In the genomic region with DNA sequence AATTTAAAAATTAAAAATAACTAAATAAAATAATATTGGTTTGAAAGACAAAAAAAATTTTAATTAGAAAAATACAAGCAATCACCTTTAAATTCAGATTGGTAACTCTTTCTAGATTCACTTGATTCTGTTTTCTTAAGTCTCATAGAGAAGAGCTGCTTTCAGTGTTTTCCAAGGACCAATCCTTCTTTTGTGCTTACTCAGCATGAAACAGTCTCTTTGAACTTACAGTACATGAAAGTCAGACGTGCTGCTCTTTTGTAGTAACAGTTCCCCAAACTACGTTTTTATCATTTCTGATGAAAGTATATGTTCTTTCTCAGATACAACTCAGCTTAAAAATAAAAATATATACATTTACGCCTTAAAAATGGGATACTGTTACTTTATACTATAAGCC, we compare ENCODE assay signal across 18 cellular contexts.
"Had no signal": no experiment of that assay in that cellular context is flagged by ENCODE, and none has a peak within 500 bp of the region (broad histone marks: within the 10 kb centered on the region; RNA-seq: fewer than 3 reads in every experiment).

No MANE protein-coding gene starts in this region.

- H3K36me3 ChIP-seq: gastrocnemius medialis, left ventricle myocardium inferior, lower lobe of right lung, pancreas, stomach, thyroid gland, vagina had no signal

- H3K4me3 ChIP-seq: dorsolateral prefrontal cortex, gastrocnemius medialis, left ventricle myocardium inferior, lower lobe of right lung, pancreas, stomach, thyroid gland, vagina had no signal

- H3K36me3 Mint-ChIP-seq: naive thymus-derived CD8-positive, alpha-beta T cell; stimulated activated effector memory CD8-positive, alpha-beta T cell treated with anti-CD3 and anti-CD28 coated beads, Interleukin-12 subunit alpha, Interleukin-12 subunit beta, amount 100 ng/mL, for 72 hours had no signal

- H3K27ac ChIP-seq: gastrocnemius medialis, lower lobe of right lung, pancreas, stomach, thyroid gland, vagina had no signal

- H3K27ac Mint-ChIP-seq: naive thymus-derived CD8-positive, alpha-beta T cell; nephron progenitor cell; stimulated activated effector memory CD8-positive, alpha-beta T cell treated with anti-CD3 and anti-CD28 coated beads, Interleukin-12 subunit alpha, Interleukin-12 subunit beta, amount 100 ng/mL, for 72 hours had no signal

- H3K4me1 Mint-ChIP-seq: naive thymus-derived CD8-positive, alpha-beta T cell; stimulated activated effector memory CD8-positive, alpha-beta T cell treated with anti-CD3 and anti-CD28 coated beads, Interleukin-12 subunit alpha, Interleukin-12 subunit beta, amount 100 ng/mL, for 72 hours had no signal

- H3K9me3 Mint-ChIP-seq: naive thymus-derived CD8-positive, alpha-beta T cell; nephron progenitor cell; stimulated activated effector memory CD8-positive, alpha-beta T cell treated with anti-CD3 and anti-CD28 coated beads, Interleukin-12 subunit alpha, Interleukin-12 subunit beta, amount 100 ng/mL, for 72 hours had no signal

- ATAC-seq: left cardiac atrium; lower lobe of right lung; naive thymus-derived CD8-positive, alpha-beta T cell; sciatic nerve; stimulated activated effector memory CD8-positive, alpha-beta T cell treated with anti-CD3 and anti-CD28 coated beads, Interleukin-12 subunit alpha, Interleukin-12 subunit beta, amount 100 ng/mL, for 72 hours had no signal

- H3K27me3 ChIP-seq: dorsolateral prefrontal cortex, gastrocnemius medialis, pancreas, stomach, thyroid gland, vagina had no signal

- H3K9me3 ChIP-seq: gastrocnemius medialis, left ventricle myocardium inferior, lower lobe of right lung, pancreas, stomach, thyroid gland, vagina had no signal

- DNase-seq: dorsolateral prefrontal cortex; effector CD4-positive, alpha-beta T cell; gastrocnemius medialis; left cardiac atrium; left ventricle myocardium inferior; lower lobe of right lung; nephron progenitor cell; occipital lobe; pancreas; stimulated activated CD4-positive, alpha-beta T cell treated with anti-CD3 and anti-CD28 coated beads, Interleukin-2, amount 100 ng/mL, for 24 hours; stimulated activated CD4-positive, alpha-beta T cell treated with anti-CD3 and anti-CD28 coated beads, Interleukin-4, amount 100 ng/mL, for 24 hours; stimulated activated naive CD4-positive, alpha-beta T cell treated with Interleukin-2 at 50 U/mL for 16 hours; stomach; thyroid gland had no signal

- H3K4me3 Mint-ChIP-seq: naive thymus-derived CD8-positive, alpha-beta T cell; nephron progenitor cell; stimulated activated effector memory CD8-positive, alpha-beta T cell treated with anti-CD3 and anti-CD28 coated beads, Interleukin-12 subunit alpha, Interleukin-12 subunit beta, amount 100 ng/mL, for 72 hours had no signal
